ENCODE assay signal across 8 cellular contexts in genomic region chr14:68788275-68789001, GRCh38. TPM values are rescaled to one million over a fixed set of nuclear protein-coding genes. Genes with fewer than 3 reads are reported as not detected.
DNase-seq lines count a peak whose midpoint lies in the region; ATAC-seq, FAIRE-seq and TF ChIP-seq lines count a peak whose summit lies in the region.

No MANE protein-coding gene starts in this region.

- H3K27me3 ChIP-seq in IMR-90 (ENCODE audit: control insufficient read depth, insufficient read depth, low read length) = no peaks in the 10 kb centered on the region

- TF ChIP-seq CTCF in 22Rv1 (IDR thresholded peaks at IDR 0.05) (no peak), IMR-90 (conservative IDR thresholded peaks at IDR 0.05; ENCODE audit: low read depth, low read length) (no peak), choroid plexus epithelial cell (conservative IDR thresholded peaks at IDR 0.05; ENCODE audit: low read depth, low read length) (no peak)

- TF ChIP-seq POLR2A in IMR-90 (IDR thresholded peaks at IDR 0.05; ENCODE audit: low read depth, low read length) (no peak), H54 (IDR thresholded peaks at IDR 0.05; ENCODE audit: low read depth, low read length) (no peak)

- peak overlapping the region; percentile 51; the same call in 1 of the 2 replicates for H3K56ac ChIP-seq in IMR-90 (ENCODE audit: extremely low read depth, insufficient read depth, low read length)

- H3K36me3 ChIP-seq in IMR-90 (ENCODE audit: control insufficient read depth, insufficient read depth, low read length) = peaks cover 35% of the 10 kb centered on the region

- no peaks in the 10 kb centered on the region; the same call in 1 of the 2 replicates for H3K4me1 ChIP-seq in IMR-90 (ENCODE audit: control insufficient read depth, insufficient read depth, low read length)

- H3K23ac ChIP-seq in IMR-90 (ENCODE audit: low read depth, low read length) = peak overlapping the region; percentile 67

- H3K9me3 ChIP-seq in IMR-90 (ENCODE audit: control insufficient read depth, insufficient read depth, low read length) = no peaks in the 10 kb centered on the region

- H4K8ac ChIP-seq in IMR-90 (ENCODE audit: low read depth in 2 of 2, low read length in 2 of 2) = peak overlapping the region in 1 of 2 experiments; percentile 65; a peak in 2 of 4 replicates

- H2BK20ac ChIP-seq in IMR-90 (ENCODE audit: low read depth, low read length) = no peak overlapping the region

- H3K14ac ChIP-seq in IMR-90 (replicated peaks; ENCODE audit: low read depth, low read length) = peak overlapping the region; percentile 77

- H2BK5ac ChIP-seq in IMR-90 (ENCODE audit: low read depth, low read length, poor library complexity, severe bottlenecking) = peak overlapping the region; percentile 19

- dilution Hi-C loops in IMR-90 (cut with HindIII; ENCODE audit: low sequenced_read_pairs, unreplicated experiment) = no loop called here

- peak overlapping the region; percentile 65 for H3K9ac ChIP-seq in IMR-90 (ENCODE audit: low read depth, low read length)

- H4K20me1 ChIP-seq in IMR-90 (ENCODE audit: insufficient read depth, low read length) = peaks cover 68% of the 10 kb centered on the region

- peaks cover 19% of the 10 kb centered on the region; the same call in 1 of the 2 replicates for H3K9me1 ChIP-seq in IMR-90 (ENCODE audit: insufficient read depth, low read length)

- BruUV-seq in IMR-90 (replicated peaks; lab: Mats Ljungman, UMichigan) = TSS peak; percentile 24

- in situ Hi-C loops in IMR-90 (cut with MboI; ENCODE audit: low sequenced_read_pairs) = loop anchor here (10.0 kb wide), 1 partner anchor 124 kb away; no protein-coding TSS in a partner anchor

- H3K4ac ChIP-seq in IMR-90 (ENCODE audit: low read depth, low read length) = no peak overlapping the region

- peak overlapping the region; percentile 68; the same call in 1 of the 2 replicates for H4K91ac ChIP-seq in IMR-90 (ENCODE audit: insufficient read depth, low read depth, low read length)

- H3K18ac ChIP-seq in IMR-90 (ENCODE audit: low read depth, low read length) = peak overlapping the region; percentile 22; the same call in 1 of the 2 replicates

- POLR2A ChIA-PET in IMR-90 (lab: Charles Lee; ENCODE audit: unreplicated experiment) = interaction anchor here (0.6 to 3.5 kb wide), 16 partner anchors 7 to 907 kb away, joined by 3 to 50 read pairs (median 4); no protein-coding TSS in a partner anchor

- peak overlapping the region; percentile 97; the same call in 1 of the 2 replicates for H3K4me3 ChIP-seq in IMR-90 (ENCODE audit: insufficient read depth, low read depth, low read length)
- H3K4me3 ChIP-seq in choroid plexus epithelial cell (ENCODE audit: low read depth, low read length) = peak overlapping the region; percentile 98

- H2BK15ac ChIP-seq in IMR-90 (ENCODE audit: low read depth, low read length) = no peak overlapping the region

- peaks cover 0 to 33% of the 10 kb centered on the region in 2 experiments; a peak in 2 of 4 replicates for H3K79me1 ChIP-seq in IMR-90 (ENCODE audit: low read depth in 1 of 2, low read length in 2 of 2)

- no peak overlapping the region for H2AK9ac ChIP-seq in IMR-90 (replicated peaks; ENCODE audit: low read depth, low read length, poor library complexity)

- no peak for ATAC-seq in IMR-90 (ENCODE audit: low read depth)
- no peak for ATAC-seq in HG03159 (IDR thresholded peaks at IDR 0.05; ENCODE audit: unreplicated experiment)
- ATAC-seq in GM18520 (IDR thresholded peaks at IDR 0.05; ENCODE audit: unreplicated experiment) = no peak

- intact Hi-C loops in IMR-90 (cut with micrococcal nuclease) = loop anchor here (1.0 to 5.0 kb wide), 5 partner anchors 191 to 844 kb away; no protein-coding TSS in a partner anchor

- no peak for TF ChIP-seq RAD21 in IMR-90 (IDR thresholded peaks at IDR 0.05; ENCODE audit: low read length)

- no CpG with 5 or more reads among the region's 10 CpGs for WGBS in IMR-90 (ENCODE audit: extremely low coverage in 2 of 2, insufficient read length in 1 of 2), 2 experiments

- H4K5ac ChIP-seq in IMR-90 (ENCODE audit: low read depth, low read length) = no peak overlapping the region

- DNase-seq in IMR-90 (no peak), choroid plexus epithelial cell (ENCODE audit: low read depth) (no peak), myocyte (ENCODE audit: low read depth) (peak; percentile 39), HCEC 1CT (no peak), H54 (ENCODE audit: insufficient read length, low spot score) (no peak)

- CTCF ChIA-PET in IMR-90 (lab: Yijun Ruan, JAX) = interaction anchor here (0.6 to 1.7 kb wide), 12 partner anchors 10 to 855 kb away, joined by 3 to 6 read pairs (median 4); no protein-coding TSS in a partner anchor

- no peak overlapping the region for H2BK120ac ChIP-seq in IMR-90 (ENCODE audit: low read depth, low read length)

- peak overlapping the region; percentile 1; the same call in 1 of the 2 replicates for H3K27ac ChIP-seq in 22Rv1
- peak overlapping the region; percentile 44; the same call in 1 of the 2 replicates for H3K27ac ChIP-seq in IMR-90 (ENCODE audit: insufficient read depth, low read length)

- no peak overlapping the region for H2AFZ ChIP-seq in IMR-90 (replicated peaks; ENCODE audit: low read length, poor library complexity)

- FAIRE-seq in H54 (lab: Jason Lieb, UNC) = no peak

- peak overlapping the region; percentile 83; the same call in 1 of the 2 replicates for H3K4me2 ChIP-seq in IMR-90 (ENCODE audit: low read depth, low read length)

- 0 out of 2 replicates have a peak overlapping the region, but pooled peaks have one; percentile 34 for H2AK5ac ChIP-seq in IMR-90 (ENCODE audit: low read depth, low read length)

TF ChIP-seq in IMR-90, 13 proteins besides CTCF, POLR2A, EP300 and RAD21:
- TF ChIP-seq RCOR1 (IDR thresholded peaks at IDR 0.05; ENCODE audit: insufficient replicate concordance, low read length) = no peak
TF ChIP-seq in IMR-90: peak in this region for 0.

RNA-seq across cellular contexts. Expression of gene ZFP36L1, which starts 4.4 kb away (rescaled TPM):
- total RNA-seq in IMR-90 (2012; rRNA removed) = 6.5 and 19.7 TPM in 2 replicates
- 82.3 and 140 TPM in 2 replicates for polyA plus RNA-seq in IMR-90 (2012; rRNA removed)
- polyA plus RNA-seq in IMR-90 (2012; cell fraction: cytosol; rRNA removed) = 116 and 171 TPM in 2 replicates
- 95.1 and 247 TPM in 2 replicates for polyA plus RNA-seq in IMR-90 (2012; cell fraction: nucleus; rRNA removed; ENCODE audit: low replicate concordance)
- total RNA-seq in myocyte = 194 and 260 TPM in 2 replicates
- 234 TPM for polyA plus RNA-seq in myocyte (2012)
